ENCODE assay signal across 8 cellular contexts in the genomic region with DNA sequence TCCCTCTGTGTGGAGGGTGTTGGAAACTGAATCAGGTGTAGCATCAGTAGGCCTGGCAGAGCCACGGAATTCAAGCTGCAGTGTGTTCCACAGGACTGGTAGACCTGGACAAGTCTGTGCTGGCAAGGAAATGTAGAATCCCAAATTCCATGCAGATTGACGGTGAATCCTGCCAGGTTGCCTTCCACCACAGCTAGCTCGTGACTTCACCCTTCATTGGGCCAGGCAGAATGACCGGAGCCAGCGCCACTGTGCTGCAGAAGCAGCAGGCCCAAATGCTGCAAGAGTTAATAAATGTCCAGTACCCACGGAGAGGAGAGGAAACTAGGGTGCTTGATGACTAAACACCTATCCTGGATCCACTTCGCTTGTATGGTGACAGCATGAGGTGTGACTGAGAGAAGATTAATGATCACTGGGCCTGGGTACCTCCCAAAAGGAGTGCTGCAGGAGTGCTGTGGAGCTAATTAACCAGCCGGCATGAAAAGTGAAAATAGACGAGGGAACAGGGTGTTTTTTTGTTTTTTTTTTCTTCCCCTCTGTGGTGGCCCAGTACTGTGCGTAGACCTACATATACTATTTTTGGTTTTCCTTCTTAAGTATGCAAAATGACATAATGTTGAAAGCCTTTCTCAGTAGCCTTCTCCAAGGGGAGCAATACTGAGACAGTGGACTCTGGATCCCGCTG.
DNase-seq lines count a peak whose midpoint lies in the region; ATAC-seq, FAIRE-seq and TF ChIP-seq lines count a peak whose summit lies in the region.

No MANE protein-coding gene starts in this region.

- no peak for TF ChIP-seq POLR2A in testis (IDR thresholded peaks at IDR 0.05)

- intact Hi-C loops in left ventricle myocardium inferior (cut with micrococcal nuclease) = loop anchor here (10.0 kb wide), 1 partner anchor 96 kb away; no protein-coding TSS in a partner anchor
- intact Hi-C loops in upper lobe of right lung (cut with DNase I) = no loop called here
- intact Hi-C loops in testis (cut with DNase I; ENCODE audit: low total_unique reads) = no loop called here

- no peaks in the 10 kb centered on the region for H3K9me2 ChIP-seq in SK-N-SH

- WGBS in SK-N-SH (ENCODE audit: low lambda C conversion rate) = 55% methylated on average over 9 of the region's 11 CpGs
- WGBS in testis, 2 donors = 55 to 67% methylated on average over 9 to 11 of the region's 11 CpGs

- no peak overlapping the region for H2AFZ ChIP-seq in SK-N-SH (ENCODE audit: low read depth)

- H3K27me3 ChIP-seq in SK-N-SH (ENCODE audit: insufficient read depth) = no peaks in the 10 kb centered on the region
- H3K27me3 ChIP-seq in left ventricle myocardium inferior (ENCODE audit: low read depth) = no peaks in the 10 kb centered on the region
- H3K27me3 ChIP-seq in upper lobe of right lung = no peaks in the 10 kb centered on the region
- H3K27me3 ChIP-seq in testis = no peaks in the 10 kb centered on the region

- peaks cover 27 to 30% of the 10 kb centered on the region in 2 experiments for H3K4me1 ChIP-seq in SK-N-SH (ENCODE audit: control insufficient read depth in 1 of 2, insufficient read depth in 2 of 2, low read depth in 1 of 2, low read length in 1 of 2)
- H3K4me1 ChIP-seq in left ventricle myocardium inferior = peaks cover 98% of the 10 kb centered on the region
- H3K4me1 ChIP-seq in upper lobe of right lung = peaks cover 70% of the 10 kb centered on the region
- H3K4me1 ChIP-seq in testis = peaks cover 29% of the 10 kb centered on the region

- H3K27ac ChIP-seq in SK-N-SH (ENCODE audit: low read depth in 2 of 2, low read length in 1 of 2) (peak overlapping the region; percentile 18 to 89; a peak in 3 of 4 replicates), left ventricle myocardium inferior (replicated peaks) (peak overlapping the region; percentile 84), upper lobe of right lung (peak overlapping the region; percentile 77), testis (peak overlapping the region in 1 of 2 donors; percentile 70)

- peaks cover 13% of the 10 kb centered on the region for H3F3A ChIP-seq in SK-N-SH (replicated peaks; ENCODE audit: insufficient read depth)

- DNase-seq in GM10266 (ENCODE audit: extremely low spot score) (peak; percentile 43), SK-N-SH (no peak), left ventricle myocardium inferior (no peak), upper lobe of right lung (no peak), D721Med (ENCODE audit: insufficient read length, low spot score) (no peak), GDM1 (lab: John Stamatoyannopoulos, UW) (no peak), testis (no peak)

- peak overlapping the region; percentile 77 for H3K4me2 ChIP-seq in SK-N-SH

- ATAC-seq in HG02571 (IDR thresholded peaks at IDR 0.05; ENCODE audit: unreplicated experiment) (peak; percentile 61), upper lobe of right lung (peak; percentile 23)

- H3K9me3 ChIP-seq in SK-N-SH (no peaks in the 10 kb centered on the region), left ventricle myocardium inferior (replicated peaks) (no peaks in the 10 kb centered on the region), upper lobe of right lung (no peaks in the 10 kb centered on the region), testis (no peaks in the 10 kb centered on the region)

- no peak overlapping the region; a peak in 1 of 4 replicates for H3K4me3 ChIP-seq in SK-N-SH (ENCODE audit: low read depth in 2 of 2, low read length in 1 of 2)
- peak overlapping the region; percentile 20 for H3K4me3 ChIP-seq in left ventricle myocardium inferior
- H3K4me3 ChIP-seq in upper lobe of right lung = no peak overlapping the region
- H3K4me3 ChIP-seq in testis = no peak overlapping the region

- H3K9ac ChIP-seq in SK-N-SH = peak overlapping the region; percentile 66; the same call in 1 of the 2 replicates

- CTCF ChIA-PET in SK-N-SH (lab: Yijun Ruan, JAX) = interaction anchor here (1.4 to 2.6 kb wide), 2 partner anchors 21 to 28 kb away, joined by 3 to 12 read pairs; no protein-coding TSS in a partner anchor

- H3K79me2 ChIP-seq in SK-N-SH (ENCODE audit: insufficient read depth) = peaks cover 53% of the 10 kb centered on the region; the same call in 1 of the 2 replicates

- TF ChIP-seq RAD21 in SK-N-SH (IDR thresholded peaks at IDR 0.05; ENCODE audit: low read length) = no peak

- H3K36me3 ChIP-seq in SK-N-SH (replicated peaks in 1 of 2; ENCODE audit: control insufficient read depth in 1 of 2, insufficient read depth in 2 of 2, low read length in 1 of 2) (peaks cover 0 to 3% of the 10 kb centered on the region in 2 experiments), left ventricle myocardium inferior (no peaks in the 10 kb centered on the region), upper lobe of right lung (no peaks in the 10 kb centered on the region), testis (ENCODE audit: low read depth, missing control alignments) (no peaks in the 10 kb centered on the region)

- no peaks in the 10 kb centered on the region for H4K20me1 ChIP-seq in SK-N-SH (ENCODE audit: insufficient read depth)

- FAIRE-seq in D721Med (lab: Jason Lieb, UNC) = no peak

- no peak for TF ChIP-seq EP300 in SK-N-SH (IDR thresholded peaks at IDR 0.05; ENCODE audit: borderline replicate concordance in 1 of 2, low read depth in 1 of 2, low read length in 1 of 2)

- POLR2A ChIA-PET in SK-N-SH (lab: Yijun Ruan, JAX) = no interaction called here

- TF ChIP-seq CTCF in GM10266 (IDR thresholded peaks at IDR 0.05; ENCODE audit: control insufficient read depth, insufficient read depth, low read depth, missing control alignments) (no peak), SK-N-SH (IDR thresholded peaks at IDR 0.05) (no peak), left ventricle myocardium inferior (IDR thresholded peaks at IDR 0.05; ENCODE audit: borderline replicate concordance) (no peak), upper lobe of right lung (IDR thresholded peaks at IDR 0.05) (no peak), D721Med (IDR thresholded peaks at IDR 0.05; ENCODE audit: insufficient read depth, missing control alignments) (no peak), testis (IDR thresholded peaks at IDR 0.05) (no peak)

TF ChIP-seq in SK-N-SH, 30 proteins besides CTCF, POLR2A, EP300 and RAD21:
- TF ChIP-seq, protein P1, sequence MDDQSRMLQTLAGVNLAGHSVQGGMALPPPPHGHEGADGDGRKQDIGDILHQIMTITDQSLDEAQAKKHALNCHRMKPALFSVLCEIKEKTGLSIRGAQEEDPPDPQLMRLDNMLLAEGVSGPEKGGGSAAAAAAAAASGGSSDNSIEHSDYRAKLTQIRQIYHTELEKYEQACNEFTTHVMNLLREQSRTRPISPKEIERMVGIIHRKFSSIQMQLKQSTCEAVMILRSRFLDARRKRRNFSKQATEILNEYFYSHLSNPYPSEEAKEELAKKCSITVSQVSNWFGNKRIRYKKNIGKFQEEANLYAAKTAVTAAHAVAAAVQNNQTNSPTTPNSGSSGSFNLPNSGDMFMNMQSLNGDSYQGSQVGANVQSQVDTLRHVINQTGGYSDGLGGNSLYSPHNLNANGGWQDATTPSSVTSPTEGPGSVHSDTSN (IDR thresholded peaks at IDR 0.05) = peak; percentile 65
- TF ChIP-seq TEAD4 (IDR thresholded peaks at IDR 0.05; ENCODE audit: borderline replicate concordance, insufficient read depth) (no peak), ELF1 (IDR thresholded peaks at IDR 0.05) (no peak)
- TF ChIP-seq, protein P2, sequence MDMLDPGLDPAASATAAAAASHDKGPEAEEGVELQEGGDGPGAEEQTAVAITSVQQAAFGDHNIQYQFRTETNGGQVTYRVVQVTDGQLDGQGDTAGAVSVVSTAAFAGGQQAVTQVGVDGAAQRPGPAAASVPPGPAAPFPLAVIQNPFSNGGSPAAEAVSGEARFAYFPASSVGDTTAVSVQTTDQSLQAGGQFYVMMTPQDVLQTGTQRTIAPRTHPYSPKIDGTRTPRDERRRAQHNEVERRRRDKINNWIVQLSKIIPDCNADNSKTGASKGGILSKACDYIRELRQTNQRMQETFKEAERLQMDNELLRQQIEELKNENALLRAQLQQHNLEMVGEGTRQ (IDR thresholded peaks at IDR 0.05; ENCODE audit: borderline replicate concordance, low read depth, low read length) = no peak
TF ChIP-seq in SK-N-SH: peak in this region for 1.
